11 cellular contexts compared by ENCODE assay signal in genomic region chr2:121489944-121490585, GRCh38. TPM values are rescaled to one million over a fixed set of nuclear protein-coding genes. Genes with fewer than 3 reads are reported as not detected.
DNase-seq lines count a peak whose midpoint lies in the region; ATAC-seq, FAIRE-seq and TF ChIP-seq lines count a peak whose summit lies in the region.
"Had no signal": no experiment of that assay in that cellular context is flagged by ENCODE, and none has a peak within 500 bp of the region (broad histone marks: within the 10 kb centered on the region; RNA-seq: fewer than 3 reads in every experiment).

No MANE protein-coding gene starts in this region.

- ATAC-seq in GM12878 (peak; percentile 25; the same call in 1 of the 3 replicates), GM21367 (IDR thresholded peaks at IDR 0.05; ENCODE audit: unreplicated experiment) (no peak)
- ATAC-seq: Panc1 had no signal

- intact Hi-C loops in GM12878 (cut with micrococcal nuclease; ENCODE audit: unreplicated experiment) = no loop called here

- WGBS in GM12878 (ENCODE audit: insufficient coverage, insufficient replicate concordance, low lambda C conversion rate, missing lambda C conversion rate) = 89% methylated on average over 1 of the region's 1 CpG

- H3K36me3 ChIP-seq in GM12878 (ENCODE audit: control insufficient read depth in 2 of 2, insufficient read depth in 2 of 2, low read length in 1 of 2) = peaks cover 1 to 5% of the 10 kb centered on the region in 2 experiments; a peak in 3 of 4 replicates

- no peaks in the 10 kb centered on the region for H4K20me1 ChIP-seq in GM12878 (ENCODE audit: control insufficient read depth, insufficient read depth)

- SMC1A ChIA-PET in GM12878 (lab: Charles Lee; ENCODE audit: uncharacterized antibody, unreplicated experiment) = interaction anchor here (1.6 kb wide), 1 partner anchor 15 kb away, joined by 4 read pairs; no protein-coding TSS in a partner anchor

- H3K4me3 Mint-ChIP-seq in neural crest cell = no peak overlapping the region

- peaks cover 3% of the 10 kb centered on the region for H3K36me3 Mint-ChIP-seq in neural crest cell (ENCODE audit: low read depth)

- no peak overlapping the region for H3K4me3 ChIP-seq in GM12878
- H3K4me3 ChIP-seq: esophagus squamous epithelium had no signal

- TF ChIP-seq EP300 in GM12878 (IDR thresholded peaks at IDR 0.05; ENCODE audit: borderline replicate concordance in 1 of 2, control insufficient read depth in 1 of 2, low read depth in 2 of 2, low read length in 2 of 2) = no peak

- peaks cover 3% of the 10 kb centered on the region; the same call in 1 of the 2 replicates for H3K4me1 ChIP-seq in GM12878 (ENCODE audit: control insufficient read depth, insufficient read depth, low read length)

- peaks cover 30% of the 10 kb centered on the region for H3K4me1 Mint-ChIP-seq in neural crest cell

- CTCF ChIA-PET in GM12878 (lab: Yijun Ruan, JAX) = interaction anchor here (0.6 to 1.2 kb wide), 2 partner anchors 17 to 405 kb away, joined by 3 to 4 read pairs; no protein-coding TSS in a partner anchor

- TF ChIP-seq POLR2A in GM12878 (IDR thresholded peaks at IDR 0.05; ENCODE audit: low read depth, low read length) = no peak

- no peaks in the 10 kb centered on the region for H3K9me3 Mint-ChIP-seq in neural crest cell

- peak; percentile 30 to 72 (median 33) for DNase-seq in NCI-H1417 (lab: John Stamatoyannopoulos, UW)
- DNase-seq in NCI-H1417 treated with DMSO at 0.1 percent for 48 hours (lab: John Stamatoyannopoulos, UW) = no peak
- peak; percentile 12 to 30 for DNase-seq in NCI-H1930 (lab: John Stamatoyannopoulos, UW)
- DNase-seq in GM12878 (ENCODE audit: low read depth, low spot score) = no peak
- no peak for DNase-seq in neural crest cell (ENCODE audit: low read depth, low spot score)
- no peak for DNase-seq in CD1c-positive myeloid dendritic cell (ENCODE audit: extremely low spot score)
- no peak for DNase-seq in NCI-H526 (lab: John Stamatoyannopoulos, UW)
- DNase-seq: esophagus squamous epithelium, islet precursor cell had no signal

- H3K27me3 ChIP-seq in GM12878 (replicated peaks in 1 of 2; ENCODE audit: control insufficient read depth in 2 of 2, insufficient read depth in 2 of 2, low read length in 1 of 2) = no peaks in the 10 kb centered on the region
- H3K27me3 ChIP-seq: esophagus squamous epithelium had no signal

- no peak for TF ChIP-seq RAD21 in GM12878 (IDR thresholded peaks at IDR 0.05; ENCODE audit: insufficient read depth, low read depth, low read length)

- H2AFZ ChIP-seq in GM12878 (ENCODE audit: control insufficient read depth, low read depth, low read length) = no peak overlapping the region

- H3K79me2 ChIP-seq in GM12878 (ENCODE audit: control insufficient read depth, insufficient read depth, low read length) = peaks cover 10% of the 10 kb centered on the region

- no peak overlapping the region for H3K4me2 ChIP-seq in GM12878 (ENCODE audit: control insufficient read depth, insufficient read depth)

- POLR2A ChIA-PET in GM12878 (lab: Charles Lee) = interaction anchor here (1.3 kb wide), 1 partner anchor 13 kb away, joined by 4 read pairs; no protein-coding TSS in a partner anchor

- no peak for FAIRE-seq in GM12878 (lab: Jason Lieb, UNC)

- no peak overlapping the region for H3K27ac ChIP-seq in GM12878 (ENCODE audit: control insufficient read depth, insufficient read depth)
- H3K27ac ChIP-seq: esophagus squamous epithelium had no signal

- in situ Hi-C loops in GM12878 (cut with MboI) = no loop called here

- peak overlapping the region; percentile 52 for H3K27ac Mint-ChIP-seq in neural crest cell (ENCODE audit: unreplicated experiment)

- H3K9ac ChIP-seq in GM12878 (ENCODE audit: control insufficient read depth, insufficient read depth, low read length) = no peak overlapping the region

- RAD21 ChIA-PET in GM12878 (lab: Charles Lee; ENCODE audit: unreplicated experiment) = interaction anchor here (1.1 kb wide), 1 partner anchor 10 kb away, joined by 3 read pairs; no protein-coding TSS in a partner anchor

- no peaks in the 10 kb centered on the region for H3K9me3 ChIP-seq in GM12878 (replicated peaks; ENCODE audit: control insufficient read depth, insufficient read depth, low read length)
- H3K9me3 ChIP-seq: esophagus squamous epithelium had no signal

- TF ChIP-seq CTCF in GM12878 (IDR thresholded peaks at IDR 0.05 in 2 of 3, conservative IDR thresholded peaks at IDR 0.05 in 1 of 3; ENCODE audit: control insufficient read depth in 2 of 3, extremely low read depth in 1 of 3, insufficient read depth in 1 of 3, low read depth in 3 of 3, low read length in 3 of 3) = no peak
- no peak for TF ChIP-seq CTCF in neural crest cell (conservative IDR thresholded peaks at IDR 0.05)

- BruUV-seq in GM12878 (replicated peaks; lab: Mats Ljungman, UMichigan) = no TSS peak

- no peaks in the 10 kb centered on the region for H3K27me3 Mint-ChIP-seq in neural crest cell (ENCODE audit: low read depth)

TF ChIP-seq in GM12878, 131 proteins besides CTCF, POLR2A, EP300 and RAD21:
- TF ChIP-seq BMI1 (IDR thresholded peaks at IDR 0.05; ENCODE audit: borderline replicate concordance) = no peak
- no peak for TF ChIP-seq ZBED1 (IDR thresholded peaks at IDR 0.05; ENCODE audit: borderline replicate concordance)
- no peak for TF ChIP-seq PAX5 (IDR thresholded peaks at IDR 0.05; ENCODE audit: borderline replicate concordance, low read depth, low read length)
- TF ChIP-seq, protein P1, sequence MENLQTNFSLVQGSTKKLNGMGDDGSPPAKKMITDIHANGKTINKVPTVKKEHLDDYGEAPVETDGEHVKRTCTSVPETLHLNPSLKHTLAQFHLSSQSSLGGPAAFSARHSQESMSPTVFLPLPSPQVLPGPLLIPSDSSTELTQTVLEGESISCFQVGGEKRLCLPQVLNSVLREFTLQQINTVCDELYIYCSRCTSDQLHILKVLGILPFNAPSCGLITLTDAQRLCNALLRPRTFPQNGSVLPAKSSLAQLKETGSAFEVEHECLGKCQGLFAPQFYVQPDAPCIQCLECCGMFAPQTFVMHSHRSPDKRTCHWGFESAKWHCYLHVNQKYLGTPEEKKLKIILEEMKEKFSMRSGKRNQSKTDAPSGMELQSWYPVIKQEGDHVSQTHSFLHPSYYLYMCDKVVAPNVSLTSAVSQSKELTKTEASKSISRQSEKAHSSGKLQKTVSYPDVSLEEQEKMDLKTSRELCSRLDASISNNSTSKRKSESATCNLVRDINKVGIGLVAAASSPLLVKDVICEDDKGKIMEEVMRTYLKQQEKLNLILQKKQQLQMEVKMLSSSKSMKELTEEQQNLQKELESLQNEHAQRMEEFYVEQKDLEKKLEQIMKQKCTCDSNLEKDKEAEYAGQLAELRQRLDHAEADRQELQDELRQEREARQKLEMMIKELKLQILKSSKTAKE (IDR thresholded peaks at IDR 0.05; ENCODE audit: low read depth, poor library complexity, severe bottlenecking) = no peak
- TF ChIP-seq, protein P2, sequence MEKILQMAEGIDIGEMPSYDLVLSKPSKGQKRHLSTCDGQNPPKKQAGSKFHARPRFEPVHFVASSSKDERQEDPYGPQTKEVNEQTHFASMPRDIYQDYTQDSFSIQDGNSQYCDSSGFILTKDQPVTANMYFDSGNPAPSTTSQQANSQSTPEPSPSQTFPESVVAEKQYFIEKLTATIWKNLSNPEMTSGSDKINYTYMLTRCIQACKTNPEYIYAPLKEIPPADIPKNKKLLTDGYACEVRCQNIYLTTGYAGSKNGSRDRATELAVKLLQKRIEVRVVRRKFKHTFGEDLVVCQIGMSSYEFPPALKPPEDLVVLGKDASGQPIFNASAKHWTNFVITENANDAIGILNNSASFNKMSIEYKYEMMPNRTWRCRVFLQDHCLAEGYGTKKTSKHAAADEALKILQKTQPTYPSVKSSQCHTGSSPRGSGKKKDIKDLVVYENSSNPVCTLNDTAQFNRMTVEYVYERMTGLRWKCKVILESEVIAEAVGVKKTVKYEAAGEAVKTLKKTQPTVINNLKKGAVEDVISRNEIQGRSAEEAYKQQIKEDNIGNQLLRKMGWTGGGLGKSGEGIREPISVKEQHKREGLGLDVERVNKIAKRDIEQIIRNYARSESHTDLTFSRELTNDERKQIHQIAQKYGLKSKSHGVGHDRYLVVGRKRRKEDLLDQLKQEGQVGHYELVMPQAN (conservative IDR thresholded peaks at IDR 0.05) = no peak
TF ChIP-seq in GM12878: peak in this region for 0.

RNA-seq across cellular contexts. Expression of gene RNU4ATAC, which starts 40.6 kb away (rescaled TPM):
- total RNA-seq in GM12878 (2013; cell fraction: nucleolus; rRNA removed) = not detected in 2 replicates
- not detected in 2 replicates for total RNA-seq in GM12878 (2014; rRNA removed)
- total RNA-seq in GM12878 (2014; rRNA removed; fragmentation: Illumina TruSeq; extraction: Trizol) = not detected in 2 replicates
- total RNA-seq in GM12878 (2021) = not detected in 2 replicates
- polyA plus RNA-seq in GM12878 (2011; ENCODE audit: low read depth) = not detected
- polyA plus RNA-seq in GM12878 (2011; rRNA removed) = not detected in 2 replicates
- polyA plus RNA-seq in GM12878 (2011; cell fraction: cytosol; rRNA removed) = not detected in 2 replicates
- not detected in 2 replicates for polyA plus RNA-seq in GM12878 (2011; cell fraction: nucleus; rRNA removed)
- not detected in 2 replicates for polyA plus RNA-seq in GM12878 (2012)
- not detected in 2 replicates for polyA plus RNA-seq in GM12878 (2014; fragmentation: Illumina TruSeq; extraction: Trizol)
- not detected for polyA plus RNA-seq in GM12878 (2014; fragmentation: Nextera tagmentation; extraction: Ambion mirVana)
- polyA plus RNA-seq in GM12878 (2014; rRNA removed) = not detected in 2 replicates
- polyA plus RNA-seq in GM12878 (2016; fragmentation: Nextera tagmentation; extraction: Ambion mirVana) = 1 to 10 TPM in 1 of 2 experiments, not detected in 1; 6.6 TPM
- polyA minus RNA-seq in GM12878 (2011; rRNA and poly(A)+ RNA removed) = under 0.01 and 5,859 TPM in 2 replicates
- 3,416 and 4,512 TPM in 2 replicates for polyA minus RNA-seq in GM12878 (2011; cell fraction: cytosol; rRNA and poly(A)+ RNA removed)
- under 0.01 TPM in 2 replicates for polyA minus RNA-seq in GM12878 (2011; cell fraction: nucleus; rRNA and poly(A)+ RNA removed)
- not detected in 2 replicates for total RNA-seq in neural crest cell
- total RNA-seq: esophagus squamous epithelium had no signal

Comparison
In these comparisons a context has a peak if more than half of its experiments do, and no peak if none do; other contexts are left out.
1. DNase-seq: peak in NCI-H1417 (3 of 3) and NCI-H1930 (2 of 2); none in NCI-H1417 treated with DMSO at 0.1 percent for 48 hours (single experiment), GM12878 (single experiment), neural crest cell (single experiment), CD1c-positive myeloid dendritic cell (single experiment) and NCI-H526 (0 of 2).